Comparison of ENCODE assay signal across 7 cellular contexts in the genomic region with DNA sequence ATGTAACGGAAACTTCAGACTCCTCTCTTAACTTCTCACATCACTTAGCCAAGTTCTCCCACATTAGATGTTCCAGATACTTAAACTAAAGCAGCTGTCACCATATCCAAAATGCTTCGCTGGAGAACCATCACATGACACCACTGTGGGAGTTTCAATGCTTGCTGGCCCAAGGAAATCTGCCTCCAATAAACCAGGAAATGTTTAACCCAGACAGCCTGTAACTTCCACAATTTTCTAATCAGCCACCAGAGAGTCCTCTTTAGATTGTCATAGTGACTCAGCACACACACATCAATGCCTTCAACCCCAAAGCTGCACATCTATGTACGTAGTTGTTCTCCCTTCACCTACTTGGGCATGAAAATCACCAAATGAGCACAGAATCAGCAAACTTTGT.
A peak's percentile ranks its signal among the peaks of the same experiment; 100 is the strongest.
DNase-seq lines count a peak whose midpoint lies in the region; ATAC-seq, FAIRE-seq and TF ChIP-seq lines count a peak whose summit lies in the region.

No MANE protein-coding gene starts in this region.

- H3K36me3 ChIP-seq in adipocyte (ENCODE audit: control insufficient read depth, insufficient read depth, low read length, severe bottlenecking) (peaks cover 6% of the 10 kb centered on the region), hepatocyte (replicated peaks; ENCODE audit: insufficient read depth, low read depth) (no peaks in the 10 kb centered on the region), tibial nerve (no peaks in the 10 kb centered on the region), kidney (ENCODE audit: control insufficient read depth in 1 of 2, insufficient read depth in 2 of 2, low read length in 2 of 2) (no peaks in the 10 kb centered on the region)

- H3K4me1 ChIP-seq in adipocyte (ENCODE audit: control insufficient read depth, insufficient read depth, low read length) (peaks cover 73% of the 10 kb centered on the region), hepatocyte (ENCODE audit: insufficient read depth) (no peaks in the 10 kb centered on the region), tibial nerve (peaks cover 0 to 56% (median 25%) of the 10 kb centered on the region in 4 donors), kidney (ENCODE audit: control insufficient read depth in 1 of 2, insufficient read depth in 1 of 2, low read depth in 1 of 2, low read length in 2 of 2) (peaks cover 0 to 2% of the 10 kb centered on the region in 2 donors)

- TF ChIP-seq CTCF in HL-60 (IDR thresholded peaks at IDR 0.05; ENCODE audit: insufficient read depth, low read length) (no peak), hepatocyte (IDR thresholded peaks at IDR 0.05; ENCODE audit: poor library complexity) (no peak), tibial nerve (IDR thresholded peaks at IDR 0.05) (no peak), kidney (IDR thresholded peaks at IDR 0.05; ENCODE audit: borderline replicate concordance, extremely low read depth, insufficient read depth) (no peak)

- no peak for FAIRE-seq in kidney (lab: Jason Lieb, UNC)

- H3K27me3 ChIP-seq in HL-60 (ENCODE audit: insufficient read depth, poor library complexity, severe bottlenecking) (no peaks in the 10 kb centered on the region), adipocyte (replicated peaks; ENCODE audit: control insufficient read depth, insufficient read depth, low read length) (no peaks in the 10 kb centered on the region), hepatocyte (no peaks in the 10 kb centered on the region), tibial nerve (no peaks in the 10 kb centered on the region)

- H3K9me3 ChIP-seq in adipocyte (ENCODE audit: control insufficient read depth, low read length) (no peaks in the 10 kb centered on the region), hepatocyte (ENCODE audit: low read depth) (no peaks in the 10 kb centered on the region), tibial nerve (no peaks in the 10 kb centered on the region), kidney (ENCODE audit: control insufficient read depth in 1 of 2, low read length in 2 of 2) (no peaks in the 10 kb centered on the region)

- no peaks in the 10 kb centered on the region for H4K20me1 ChIP-seq in hepatocyte (ENCODE audit: insufficient read depth, poor library complexity, severe bottlenecking)

- peak in 1 of 2 donors; percentile 42 for TF ChIP-seq EP300 in tibial nerve (IDR thresholded peaks at IDR 0.05)

- 64% methylated on average over 3 of the region's 3 CpGs for WGBS in hepatocyte (ENCODE audit: low lambda C conversion rate, missing lambda C conversion rate)
- 47 to 52% methylated on average over 3 of the region's 3 CpGs for WGBS in tibial nerve, 2 donors

- H3K9ac ChIP-seq in adipocyte (ENCODE audit: low read length) (peak overlapping the region; percentile 78), kidney (ENCODE audit: low read length in 2 of 2) (no peak overlapping the region)

- DNase-seq in HL-60 (ENCODE audit: low read depth in 1 of 2, low spot score in 1 of 2) = peak in 1 of 2 experiments; percentile 43
- DNase-seq in adipocyte (ENCODE audit: low read depth) = peak; percentile 79
- peak; percentile 57 for DNase-seq in hepatocyte (ENCODE audit: low spot score)
- DNase-seq in tibial nerve (ENCODE audit: low spot score in 2 of 2) = no peak
- DNase-seq in kidney = no peak

- H3K9me2 ChIP-seq in hepatocyte (replicated peaks; ENCODE audit: insufficient read depth) = no peaks in the 10 kb centered on the region

- H3K4me3 ChIP-seq in HL-60 (replicated peaks; ENCODE audit: insufficient read depth, low read length) = no peak overlapping the region
- peak overlapping the region; percentile 39 for H3K4me3 ChIP-seq in adipocyte (ENCODE audit: low read length)
- H3K4me3 ChIP-seq in hepatocyte = no peak overlapping the region
- no peak overlapping the region for H3K4me3 ChIP-seq in tibial nerve
- H3K4me3 ChIP-seq in kidney (ENCODE audit: low read length in 2 of 2) = peak overlapping the region in 1 of 2 donors; percentile 19

- TF ChIP-seq POLR2A in tibial nerve (IDR thresholded peaks at IDR 0.05) = no peak

- intact Hi-C loops in kidney (cut with DNase I) = no loop called here

- no peak overlapping the region for H2AFZ ChIP-seq in hepatocyte

- peaks cover 19% of the 10 kb centered on the region for H3K79me2 ChIP-seq in hepatocyte

- 0 out of 2 replicates have a peak overlapping the region, but pooled peaks have one; percentile 15 for H3K27ac ChIP-seq in HL-60 (replicated peaks)
- peak overlapping the region; percentile 56 for H3K27ac ChIP-seq in hepatocyte
- peak overlapping the region in 3 of 4 donors; percentile 21 to 83 (median 61) for H3K27ac ChIP-seq in tibial nerve
- H3K27ac ChIP-seq in kidney (ENCODE audit: low read depth in 2 of 2, low read length in 2 of 2) = no peak overlapping the region

- no peak overlapping the region for H3K4me2 ChIP-seq in hepatocyte

- ATAC-seq in GM18873 (IDR thresholded peaks at IDR 0.05; ENCODE audit: low FRiP score, unreplicated experiment) (no peak), HG02763 (IDR thresholded peaks at IDR 0.05; ENCODE audit: unreplicated experiment) (no peak)

Comparison
In these comparisons a context has a peak if more than half of its experiments do, and no peak if none do; other contexts are left out.
1. DNase-seq: peak in adipocyte (single experiment) and hepatocyte (single experiment); none in tibial nerve (0 of 2) and kidney (single experiment).
2. H3K27ac ChIP-seq: peak in HL-60 (single experiment), hepatocyte (single experiment) and tibial nerve (3 of 4); none in kidney (0 of 2).